In the genomic region with DNA sequence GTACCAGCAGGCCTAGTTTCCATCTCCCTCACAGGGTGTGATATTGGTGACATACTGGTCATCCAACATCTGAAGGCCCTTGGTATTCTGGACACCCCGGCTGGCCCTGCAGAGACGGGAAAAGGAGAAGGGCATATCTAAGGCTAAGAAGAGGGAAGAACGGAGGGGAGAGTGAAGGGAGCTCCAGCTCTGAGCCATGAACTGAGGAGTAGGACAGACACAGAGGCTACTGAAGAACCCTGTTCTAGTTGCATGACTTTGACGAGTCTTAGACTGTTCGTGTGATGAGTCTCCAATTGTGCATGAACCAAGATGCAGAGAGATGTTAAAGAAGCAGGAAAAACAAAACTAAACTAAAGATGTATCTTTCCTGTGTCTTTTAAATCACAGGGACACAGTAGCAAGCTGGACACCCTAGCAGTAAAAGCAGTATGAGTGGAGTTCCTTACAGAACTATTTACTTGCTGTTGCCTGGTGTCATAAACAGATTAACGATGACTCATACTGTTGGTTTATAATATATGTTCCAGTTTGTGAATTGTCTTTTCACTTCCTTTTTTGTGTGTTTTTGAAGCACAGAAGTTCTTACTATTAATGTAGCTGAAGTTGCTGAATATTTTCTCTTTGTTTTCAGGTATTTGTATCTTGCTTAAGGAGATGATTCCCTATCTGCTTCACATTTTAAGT, we compare ENCODE assay signal across 8 cellular contexts. TPM values are rescaled to one million over a fixed set of nuclear protein-coding genes. Genes with fewer than 3 reads are reported as not detected.
DNase-seq lines count a peak whose midpoint lies in the region; ATAC-seq and TF ChIP-seq lines count a peak whose summit lies in the region.

No MANE protein-coding gene starts in this region.

- DNase-seq in GM03348 (ENCODE audit: low spot score) (peak; percentile 23), HT-29 (ENCODE audit: low spot score) (peak; percentile 86), astrocyte of the spinal cord (ENCODE audit: low read depth, low spot score) (peak; percentile 77), lung microvascular endothelial cell (ENCODE audit: low read depth in 2 of 2) (peak; percentile 86 to 93), NCI-H526 treated with DMSO at 0.1 percent for 48 hours (lab: John Stamatoyannopoulos, UW) (no peak), HuH-7.5 (ENCODE audit: low spot score) (no peak)
- DNase-seq in stimulated activated CD4-positive, alpha-beta T cell treated with anti-CD3 and anti-CD28 coated beads, Interleukin-2, amount 100 ng/mL, for 24 hours: no peak

- in situ Hi-C loops in astrocyte of the spinal cord (cut with HindIII; ENCODE audit: low sequenced_read_pairs): no loop called here

- ATAC-seq in GM21526 (IDR thresholded peaks at IDR 0.05; ENCODE audit: low FRiP score, unreplicated experiment): peak; percentile 100

- no peak overlapping the region for H3K4me3 ChIP-seq in astrocyte of the spinal cord (ENCODE audit: low read depth, low read length)

- TF ChIP-seq CTCF in astrocyte of the spinal cord (IDR thresholded peaks at IDR 0.05; ENCODE audit: low read depth, low read length): no peak

RNA-seq across cellular contexts. Expression of a gene that starts 15.5 kb away (rescaled TPM):
- 19.8 and 23.8 TPM in 2 replicates for total RNA-seq in HT-29 (2014; rRNA removed; shearing (Covaris generic))
- total RNA-seq in lung microvascular endothelial cell: 45.5 and 46.0 TPM in 2 replicates

Comparison
In these comparisons a context has a peak if more than half of its experiments do, and no peak if none do; other contexts are left out.
1. DNase-seq: peak in GM03348 (single experiment), HT-29 (single experiment), astrocyte of the spinal cord (single experiment) and lung microvascular endothelial cell (2 of 2); none in NCI-H526 treated with DMSO at 0.1 percent for 48 hours (single experiment), stimulated activated CD4-positive, alpha-beta T cell treated with anti-CD3 and anti-CD28 coated beads, Interleukin-2, amount 100 ng/mL, for 24 hours (0 of 2) and HuH-7.5 (single experiment).